In the genomic region with DNA sequence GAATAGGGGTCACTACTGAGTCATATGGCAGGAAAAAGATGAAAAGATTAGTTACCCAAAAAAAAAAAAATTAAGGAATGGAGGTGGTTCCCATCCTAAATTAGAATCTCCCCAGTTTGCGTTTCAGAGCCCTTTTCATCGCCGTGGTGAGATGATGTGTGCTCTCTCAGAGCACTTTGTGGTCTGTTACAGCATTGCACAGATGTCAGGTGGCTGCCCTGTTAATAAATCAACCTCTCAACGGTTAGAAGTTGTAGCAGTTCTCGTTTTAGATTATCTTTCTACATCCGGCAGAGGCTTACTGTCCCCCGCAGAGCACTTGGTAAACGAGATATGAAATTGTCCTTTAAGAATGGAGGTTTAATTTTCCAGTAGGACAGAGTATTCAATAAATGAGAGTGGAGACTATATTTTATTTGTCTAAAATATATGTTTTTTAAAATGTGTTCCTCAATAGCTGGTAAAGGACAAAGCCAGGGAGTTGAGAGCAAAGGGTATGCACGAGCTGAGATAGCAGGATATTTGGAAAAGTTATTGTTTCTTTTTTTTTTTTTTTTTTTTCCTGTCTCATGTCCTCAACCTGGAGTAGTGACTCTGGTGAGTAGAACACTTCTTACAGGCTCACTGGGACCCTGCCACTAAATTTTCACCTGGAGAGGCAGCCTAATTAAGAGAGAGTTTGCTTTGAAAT, we compare ENCODE assay signal across 8 cellular contexts. TPM values are rescaled to one million over a fixed set of nuclear protein-coding genes. Genes with fewer than 3 reads are reported as not detected.
DNase-seq lines count a peak whose midpoint lies in the region; ATAC-seq, FAIRE-seq and TF ChIP-seq lines count a peak whose summit lies in the region.

No MANE protein-coding gene starts in this region.

- TF ChIP-seq EP300 in ovary (IDR thresholded peaks at IDR 0.05), result no peak

- TF ChIP-seq CTCF in GM13976 (IDR thresholded peaks at IDR 0.05; ENCODE audit: borderline replicate concordance, control extremely low read depth, extremely low read depth, insufficient read depth, missing control alignments), result no peak
- TF ChIP-seq CTCF in left ventricle myocardium inferior (IDR thresholded peaks at IDR 0.05; ENCODE audit: borderline replicate concordance), result no peak
- TF ChIP-seq CTCF in ovary (IDR thresholded peaks at IDR 0.05), result no peak

- H3K9me3 ChIP-seq in SK-N-MC (ENCODE audit: low read depth, low read length) (no peaks in the 10 kb centered on the region), left ventricle myocardium inferior (replicated peaks) (no peaks in the 10 kb centered on the region), ovary (no peaks in the 10 kb centered on the region)

- TF ChIP-seq POLR2A in ovary (IDR thresholded peaks at IDR 0.05), result no peak

- FAIRE-seq in HTR-8/SVneo (lab: Jason Lieb, UNC), result no peak

- H3K9ac ChIP-seq in SK-N-MC (ENCODE audit: insufficient read length), result peak overlapping the region; percentile 69

- intact Hi-C loops in left ventricle myocardium inferior (cut with micrococcal nuclease), result no loop called here
- intact Hi-C loops in ovary (cut with DNase I), result no loop called here
- intact Hi-C loops in posterior cingulate gyrus (cut with DNase I), result no loop called here

- DNase-seq in GM13976 (ENCODE audit: low spot score) (peak; percentile 63), HTR-8/SVneo (ENCODE audit: insufficient read length, low spot score) (peak; percentile 65), SK-N-MC (ENCODE audit: low read depth, low spot score) (no peak), left ventricle myocardium inferior (no peak), ovary (no peak), posterior cingulate gyrus (no peak)
- no peak for DNase-seq in activated CD4-positive, CD25-positive, alpha-beta regulatory T cell treated with anti-CD3 and anti-CD28 coated beads, Interleukin-2, amount 50 U/mL, for 72 hours

- H3K4me1 ChIP-seq in left ventricle myocardium inferior, result peaks cover 53% of the 10 kb centered on the region
- peaks cover 11% of the 10 kb centered on the region for H3K4me1 ChIP-seq in ovary (ENCODE audit: insufficient read depth)

- H3K36me3 ChIP-seq in SK-N-MC (ENCODE audit: insufficient read depth, low read length), result no peaks in the 10 kb centered on the region; the same call in 1 of the 2 replicates
- H3K36me3 ChIP-seq in left ventricle myocardium inferior, result no peaks in the 10 kb centered on the region
- H3K36me3 ChIP-seq in ovary, result no peaks in the 10 kb centered on the region

- 50 to 63% (median 51%) methylated on average over 9 of the region's 9 CpGs for WGBS in ovary, 3 donors

- peak overlapping the region; percentile 98 for H3K27ac ChIP-seq in SK-N-MC
- peak overlapping the region; percentile 68 for H3K27ac ChIP-seq in left ventricle myocardium inferior (replicated peaks)
- no peak overlapping the region for H3K27ac ChIP-seq in ovary

- in situ Hi-C loops in GM13976 (cut with MboI; ENCODE audit: low sequenced_read_pairs, unreplicated experiment), result no loop called here

- no peaks in the 10 kb centered on the region for H3K27me3 ChIP-seq in left ventricle myocardium inferior (ENCODE audit: low read depth)
- no peaks in the 10 kb centered on the region for H3K27me3 ChIP-seq in ovary

- H3K4me3 ChIP-seq in SK-N-MC, result peak overlapping the region; percentile 73
- no peak overlapping the region for H3K4me3 ChIP-seq in left ventricle myocardium inferior
- no peak overlapping the region for H3K4me3 ChIP-seq in ovary

- peak; percentile 84 for ATAC-seq in GM21529 (IDR thresholded peaks at IDR 0.05; ENCODE audit: unreplicated experiment)

RNA-seq across cellular contexts. Expression of gene AFF1, which starts 26.9 kb away (rescaled TPM):
- total RNA-seq in left ventricle myocardium inferior (67.9 TPM), ovary (100 to 1,000 TPM in 1 of 7 donors, 10 to 100 TPM in 6; 56.8 to 107 (median 82.5) TPM)
- 10 to 100 TPM; 26.0 to 44.6 TPM for polyA plus RNA-seq in ovary

Comparison
In these comparisons a context has a peak if more than half of its experiments do, and no peak if none do; other contexts are left out.
1. DNase-seq: peak in GM13976 (single experiment) and HTR-8/SVneo (single experiment); none in SK-N-MC (single experiment), left ventricle myocardium inferior (single experiment), ovary (0 of 5), posterior cingulate gyrus (0 of 10) and activated CD4-positive, CD25-positive, alpha-beta regulatory T cell treated with anti-CD3 and anti-CD28 coated beads, Interleukin-2, amount 50 U/mL, for 72 hours (single experiment).
2. H3K27ac ChIP-seq: peak in SK-N-MC (single experiment) and left ventricle myocardium inferior (single experiment); none in ovary (0 of 2).